ENCODE assay signal across 1 cellular context in genomic region chr20:62240015-62240685, GRCh38.
TF ChIP-seq lines count a peak whose summit lies in the region.

No MANE protein-coding gene starts in this region.

TF ChIP-seq in endothelial cell of umbilical vein, 7 proteins besides CTCF, POLR2A, EP300 and RAD21:
- no peak for TF ChIP-seq JUN (IDR thresholded peaks at IDR 0.05; ENCODE audit: borderline replicate concordance, insufficient read depth, insufficient read length, low read depth)
- no peak for TF ChIP-seq MYC (IDR thresholded peaks at IDR 0.05; ENCODE audit: low read depth, low read length)
- no peak for TF ChIP-seq GATA2 (IDR thresholded peaks at IDR 0.05; ENCODE audit: insufficient read depth, insufficient read length, low read depth, low read length)
- TF ChIP-seq FOS (IDR thresholded peaks at IDR 0.05; ENCODE audit: borderline replicate concordance, insufficient read depth, low read length) = no peak
- TF ChIP-seq POLR2AphosphoS5 (IDR thresholded peaks at IDR 0.05; ENCODE audit: insufficient read depth, low read depth, low read length) = no peak
- no peak for TF ChIP-seq MAX (IDR thresholded peaks at IDR 0.05; ENCODE audit: insufficient read depth, insufficient read length)
- TF ChIP-seq EZH2 (IDR thresholded peaks at IDR 0.05; ENCODE audit: borderline replicate concordance, low read depth, low read length, severe bottlenecking) = no peak
